1 cellular context compared by ENCODE assay signal in the genomic region with DNA sequence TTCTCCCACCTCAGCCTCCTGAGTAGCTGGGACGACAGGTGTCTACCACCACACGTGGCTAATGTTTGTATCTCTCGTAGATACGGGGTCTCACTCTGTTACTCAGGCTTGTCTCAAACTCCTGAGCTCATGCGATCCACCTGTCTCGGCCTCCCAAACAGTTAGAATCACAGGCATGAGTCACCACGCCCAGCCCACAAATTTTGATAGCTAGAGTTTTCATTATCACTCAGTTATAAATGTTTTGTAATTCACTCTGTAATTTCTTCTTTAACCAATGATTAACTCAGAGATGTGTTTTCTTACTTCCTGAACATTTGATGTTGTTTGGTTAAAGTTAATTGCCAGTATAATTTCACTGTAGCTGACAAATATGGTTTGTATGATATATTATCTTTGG.
TF ChIP-seq lines count a peak whose summit lies in the region.

No MANE protein-coding gene starts in this region.

TF ChIP-seq in H1, 55 proteins besides CTCF, POLR2A, EP300 and RAD21:
- TF ChIP-seq TEAD4 (IDR thresholded peaks at IDR 0.05; ENCODE audit: low read depth, low read length) = no peak
- no peak for TF ChIP-seq SUZ12 (IDR thresholded peaks at IDR 0.05; ENCODE audit: low read length)
- no peak for TF ChIP-seq KDM1A (IDR thresholded peaks at IDR 0.05; ENCODE audit: borderline replicate concordance, low read length)
- no peak for TF ChIP-seq ZNF274 (IDR thresholded peaks at IDR 0.05; ENCODE audit: borderline replicate concordance, extremely low read depth, low read length)
- no peak for TF ChIP-seq GABPA (IDR thresholded peaks at IDR 0.05; ENCODE audit: borderline replicate concordance, insufficient read depth, low read length)
- TF ChIP-seq NRF1 (IDR thresholded peaks at IDR 0.05; ENCODE audit: low read depth, low read length) = no peak
- TF ChIP-seq CHD1 (IDR thresholded peaks at IDR 0.05; ENCODE audit: low read depth, low read length) = no peak
- TF ChIP-seq HDAC2 (IDR thresholded peaks at IDR 0.05; ENCODE audit: borderline replicate concordance in 1 of 2, low read depth in 2 of 2, low read length in 2 of 2) = no peak
